In genomic region chr17:77644981-77645380, GRCh38 we compare ENCODE assay signal across 9 cellular contexts.
A peak's percentile ranks its signal among the peaks of the same experiment; 100 is the strongest.
DNase-seq lines count a peak whose midpoint lies in the region; ATAC-seq and TF ChIP-seq lines count a peak whose summit lies in the region.
"Had no signal": no experiment of that assay in that cellular context is flagged by ENCODE, and none has a peak within 500 bp of the region (broad histone marks: within the 10 kb centered on the region; RNA-seq: fewer than 3 reads in every experiment).

No MANE protein-coding gene starts in this region.

- H3K9me3 Mint-ChIP-seq in central memory CD8-positive, alpha-beta T cell: no peaks in the 10 kb centered on the region

- peak overlapping the region; percentile 79 for H3K27ac Mint-ChIP-seq in central memory CD8-positive, alpha-beta T cell (ENCODE audit: low read depth)

- peak; percentile 72 for ATAC-seq in central memory CD8-positive, alpha-beta T cell (replicated peaks; ENCODE audit: extremely low read depth, poor library complexity, severe bottlenecking)
- ATAC-seq in GM19035 (IDR thresholded peaks at IDR 0.05; ENCODE audit: unreplicated experiment) (no peak), HG03139 (IDR thresholded peaks at IDR 0.05; ENCODE audit: unreplicated experiment) (no peak), GM18520 (IDR thresholded peaks at IDR 0.05; ENCODE audit: unreplicated experiment) (no peak), Right ventricle myocardium superior (ENCODE audit: poor library complexity) (no peak)

- peaks cover 17% of the 10 kb centered on the region for H3K4me1 Mint-ChIP-seq in central memory CD8-positive, alpha-beta T cell

- H3K4me3 ChIP-seq in GM12875 (ENCODE audit: low read depth, low read length): no peak overlapping the region
- H3K4me3 ChIP-seq: adrenal gland had no signal

- DNase-seq in activated CD4-positive, alpha-beta T cell treated with anti-CD3 and anti-CD28 coated beads for 48 hours: peak; percentile 41
- DNase-seq in central memory CD8-positive, alpha-beta T cell (ENCODE audit: low spot score in 2 of 2): peak in 1 of 2 donors; percentile 26
- DNase-seq in stimulated activated CD4-positive, alpha-beta T cell treated with anti-CD3 and anti-CD28 coated beads, Interleukin-1b, Interleukin-23, amount 100 ng/mL, for 48 hours: peak; percentile 17
- no peak for DNase-seq in Right ventricle myocardium superior

- H3K4me3 Mint-ChIP-seq in central memory CD8-positive, alpha-beta T cell: peak overlapping the region; percentile 77

- peaks cover 3% of the 10 kb centered on the region for H3K27me3 Mint-ChIP-seq in central memory CD8-positive, alpha-beta T cell

- peaks cover 3% of the 10 kb centered on the region for H3K36me3 Mint-ChIP-seq in central memory CD8-positive, alpha-beta T cell (ENCODE audit: insufficient read depth)

- TF ChIP-seq CTCF in GM12875 (IDR thresholded peaks at IDR 0.05; ENCODE audit: borderline replicate concordance, insufficient read depth, low read depth, low read length): 0 out of 2 replicates have a peak, but pooled peaks have one; percentile 1

- intact Hi-C loops in Right ventricle myocardium superior (cut with DNase I): no loop called here
